In genomic region chr16:88903267-88903666, GRCh38 we compare ENCODE assay signal across 1 cellular context.
TF ChIP-seq lines count a peak whose summit lies in the region.

No MANE protein-coding gene starts in this region.

TF ChIP-seq in HepG2, 621 proteins besides CTCF, POLR2A, EP300 and RAD21:
- TF ChIP-seq ZNF777 (CRISPR knock-in tag; IDR thresholded peaks at IDR 0.05), result no peak
- TF ChIP-seq ZKSCAN5 (CRISPR knock-in tag; IDR thresholded peaks at IDR 0.05), result no peak
- TF ChIP-seq PTBP1 (IDR thresholded peaks at IDR 0.05; ENCODE audit: low read depth, low read length, poor library complexity, severe bottlenecking), result no peak
- no peak for TF ChIP-seq ZNF781 (CRISPR knock-in tag; IDR thresholded peaks at IDR 0.05; ENCODE audit: borderline replicate concordance, not compliant biosample characterization)
- TF ChIP-seq IKZF1 (IDR thresholded peaks at IDR 0.05), result no peak
- peak; percentile 46; the same call in 1 of the 2 replicates for TF ChIP-seq ZBTB33 (CRISPR knock-in tag; IDR thresholded peaks at IDR 0.05)
- TF ChIP-seq ZNF451 (CRISPR knock-in tag; IDR thresholded peaks at IDR 0.05), result no peak
- no peak for TF ChIP-seq ZNF256 (CRISPR knock-in tag; conservative IDR thresholded peaks at IDR 0.05)
- no peak for TF ChIP-seq ATM (IDR thresholded peaks at IDR 0.05; ENCODE audit: borderline replicate concordance)
